In the genomic region with DNA sequence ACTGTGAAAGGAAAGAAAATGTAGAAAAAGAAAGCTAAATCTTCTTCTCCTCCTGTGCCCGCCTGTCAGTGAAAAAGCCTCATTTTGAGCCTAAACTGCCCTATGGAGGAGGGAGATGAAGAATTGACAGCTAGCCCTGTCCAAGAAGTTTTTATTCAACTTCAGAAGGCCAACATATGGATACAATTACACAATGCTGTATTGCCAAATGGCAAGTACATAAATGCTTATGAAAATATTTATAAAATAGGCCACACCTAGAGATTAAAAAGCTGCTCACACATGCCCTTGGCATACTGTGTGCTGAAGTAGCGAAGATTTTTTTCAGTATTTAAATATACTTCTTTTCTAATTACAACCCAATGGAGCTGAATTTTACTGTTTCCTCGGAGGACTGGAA, we compare ENCODE assay signal across 18 cellular contexts.
"Had no signal": no experiment of that assay in that cellular context is flagged by ENCODE, and none has a peak within 500 bp of the region (broad histone marks: within the 10 kb centered on the region; RNA-seq: fewer than 3 reads in every experiment).

No MANE protein-coding gene starts in this region.

- H3K36me3 ChIP-seq: gastroesophageal sphincter, tibial nerve, uterus had no signal

- H3K9me3 ChIP-seq: uterus had no signal

- H3K4me3 ChIP-seq: dorsolateral prefrontal cortex, gastroesophageal sphincter, tibial nerve, uterus had no signal

- H3K27ac ChIP-seq: dorsolateral prefrontal cortex, gastroesophageal sphincter, tibial nerve, uterus had no signal

- ATAC-seq: activated CD4-positive, CD25-positive, alpha-beta regulatory T cell treated with anti-CD3 and anti-CD28 coated beads, Interleukin-2, amount 50 U/mL, for 24 hours; gastroesophageal sphincter; left ventricle myocardium superior; naive thymus-derived CD8-positive, alpha-beta T cell; stimulated activated naive B cell treated with anti-CD40 and anti-IgM and Interleukin-4, amounts not matched to agents 10 μg/mL and 1 μg/mL and 100 μg/mL, for 72 hours had no signal

- DNase-seq: activated CD4-positive, alpha-beta T cell treated with anti-CD3 and anti-CD28 coated beads, Interleukin-2, amount 50 U/mL, for 1 hour; activated CD8-positive, alpha-beta memory T cell treated with anti-CD3 and anti-CD28 coated beads for 24 hours; activated naive CD8-positive, alpha-beta T cell treated with anti-CD3 and anti-CD28 coated beads for 36 hours; dorsolateral prefrontal cortex; endodermal cell; erythroblast; left ventricle myocardium superior; naive thymus-derived CD8-positive, alpha-beta T cell; posterior cingulate gyrus; retina; stimulated activated CD4-positive, alpha-beta T cell treated with anti-CD3 and anti-CD28 coated beads, Interleukin-2, amount 100 ng/mL, for 48 hours; stimulated activated naive B cell treated with anti-CD40 and anti-IgM and Interleukin-4, amounts not matched to agents 10 μg/mL and 1 μg/mL and 100 μg/mL, for 72 hours; T-helper 1 cell; T1000; uterus had no signal

- H3K4me1 ChIP-seq: gastroesophageal sphincter, uterus had no signal

- H3K27me3 ChIP-seq: dorsolateral prefrontal cortex, gastroesophageal sphincter, tibial nerve, uterus had no signal
